In the genomic region with DNA sequence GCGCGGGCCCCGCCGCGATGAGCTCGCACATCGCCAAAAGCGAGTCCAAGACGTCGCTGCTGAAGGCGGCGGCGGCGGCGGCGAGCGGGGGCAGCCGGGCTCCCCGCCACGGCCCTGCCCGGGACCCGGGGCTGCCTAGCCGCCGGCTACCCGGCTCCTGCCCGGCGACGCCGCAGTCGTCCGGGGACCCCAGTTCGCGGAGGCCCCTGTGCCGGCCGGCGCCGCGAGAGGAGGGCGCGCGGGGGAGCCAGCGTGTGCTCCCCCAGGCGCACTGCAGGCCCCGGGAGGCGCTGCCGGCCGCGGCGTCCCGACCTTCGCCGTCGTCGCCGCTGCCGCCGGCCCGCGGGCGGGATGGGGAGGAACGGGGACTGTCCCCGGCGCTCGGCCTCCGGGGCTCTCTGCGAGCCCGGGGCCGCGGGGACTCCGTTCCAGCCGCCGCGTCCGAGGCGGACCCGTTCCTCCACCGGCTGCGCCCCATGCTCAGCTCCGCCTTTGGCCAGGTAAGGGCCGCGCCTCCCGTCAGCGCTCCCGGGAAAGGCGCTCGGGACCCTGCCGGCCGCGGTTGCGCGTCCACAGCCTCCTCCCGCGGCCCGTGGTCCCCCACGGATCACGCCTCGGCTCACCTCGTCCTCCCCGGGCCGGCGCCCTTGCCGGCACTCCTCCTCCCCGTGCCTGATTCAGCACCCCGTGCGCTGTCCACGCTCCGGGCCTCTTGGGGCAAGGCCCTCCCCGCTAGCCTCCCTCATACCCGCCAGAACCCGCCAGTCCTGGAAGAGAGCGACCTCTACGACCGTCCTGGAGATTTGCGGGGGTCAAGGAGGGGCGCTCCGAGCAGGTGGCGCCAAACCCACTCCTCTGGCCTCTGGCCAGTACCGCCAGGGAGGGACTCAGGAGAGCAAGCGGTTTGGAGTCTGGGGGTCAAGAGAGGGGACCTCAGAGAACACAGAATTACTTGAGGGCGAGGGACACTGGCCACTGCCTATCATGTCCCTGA, we compare ENCODE assay signal across 8 cellular contexts. TPM values are rescaled to one million over a fixed set of nuclear protein-coding genes. Genes with fewer than 3 reads are reported as not detected.
DNase-seq lines count a peak whose midpoint lies in the region; ATAC-seq and TF ChIP-seq lines count a peak whose summit lies in the region.

No MANE protein-coding gene starts in this region.

- under 1% methylated on average over 120 of the region's 120 CpGs for WGBS in HUES64

- peaks cover 28% of the 10 kb centered on the region for H3K27me3 ChIP-seq in BE2C
- peaks cover 50% of the 10 kb centered on the region for H3K27me3 ChIP-seq in HUES64 (ENCODE audit: insufficient read depth, low read length)
- H3K27me3 ChIP-seq in colonic mucosa, result peaks cover 40% of the 10 kb centered on the region
- peaks cover 65% of the 10 kb centered on the region for H3K27me3 ChIP-seq in lower lobe of right lung (ENCODE audit: low read depth)

- H3K27ac ChIP-seq in HUES64 (ENCODE audit: low read depth, low read length) (no peak overlapping the region), colonic mucosa (no peak overlapping the region), lower lobe of right lung (no peak overlapping the region)

- intact Hi-C loops in colonic mucosa (cut with DNase I) (loop anchor here (10.0 kb wide), 2 partner anchors 324 to 364 kb away; no protein-coding TSS in a partner anchor), lower lobe of right lung (cut with DNase I) (no loop called here)

- no peaks in the 10 kb centered on the region for H3K36me3 ChIP-seq in BE2C
- no peaks in the 10 kb centered on the region for H3K36me3 ChIP-seq in HUES64 (ENCODE audit: insufficient read depth, low read length)
- H3K36me3 ChIP-seq in colonic mucosa, result no peaks in the 10 kb centered on the region
- no peaks in the 10 kb centered on the region for H3K36me3 ChIP-seq in lower lobe of right lung

- H3K4me1 ChIP-seq in BE2C, result peaks cover 3% of the 10 kb centered on the region; the same call in 1 of the 2 replicates
- H3K4me1 ChIP-seq in HUES64 (ENCODE audit: insufficient read depth, low read length), result no peaks in the 10 kb centered on the region
- H3K4me1 ChIP-seq in colonic mucosa, result peaks cover 3% of the 10 kb centered on the region
- H3K4me1 ChIP-seq in lower lobe of right lung, result peaks cover 11% of the 10 kb centered on the region

- H3K4me3 ChIP-seq in BE2C (ENCODE audit: low read depth, low read length) (peak overlapping the region; percentile 48), HUES64 (ENCODE audit: low read length) (peak overlapping the region; percentile 69), colonic mucosa (peak overlapping the region; percentile 47), lower lobe of right lung (peak overlapping the region; percentile 48)

- TF ChIP-seq CTCF in BE2C (IDR thresholded peaks at IDR 0.05; ENCODE audit: low read depth, low read length) (no peak), colonic mucosa (IDR thresholded peaks at IDR 0.05) (no peak), lower lobe of right lung (IDR thresholded peaks at IDR 0.05) (no peak)

- H3K9me3 ChIP-seq in BE2C, result no peaks in the 10 kb centered on the region
- no peaks in the 10 kb centered on the region for H3K9me3 ChIP-seq in HUES64 (ENCODE audit: insufficient read depth, low read depth, low read length)
- H3K9me3 ChIP-seq in colonic mucosa, result no peaks in the 10 kb centered on the region
- H3K9me3 ChIP-seq in lower lobe of right lung, result no peaks in the 10 kb centered on the region

- H3K9ac ChIP-seq in HUES64 (ENCODE audit: low read depth, low read length) (no peak overlapping the region), colonic mucosa (ENCODE audit: low read depth in 2 of 2, low read length in 2 of 2) (no peak overlapping the region)

- ATAC-seq in GM19372 (IDR thresholded peaks at IDR 0.05; ENCODE audit: low read depth, unreplicated experiment) (peak; percentile 44), lower lobe of right lung (peak; percentile 90), HG02610 (IDR thresholded peaks at IDR 0.05; ENCODE audit: unreplicated experiment) (no peak)
- peak; percentile 56 for ATAC-seq in stimulated activated naive CD8-positive, alpha-beta T cell treated with anti-CD3 and anti-CD28 coated beads, Interleukin-15, Interleukin-2, amounts not matched to agents 100 U/mL and 50 U/mL, for 24 hours

- DNase-seq in BE2C (no peak), colonic mucosa (peak; percentile 58), lower lobe of right lung (peak; percentile 67)
- peak; percentile 13 for DNase-seq in activated CD4-positive, CD25-positive, alpha-beta regulatory T cell treated with anti-CD3 and anti-CD28 coated beads, Interleukin-2, amount 50 U/mL, for 16 hours (ENCODE audit: low read depth, low spot score)
- peak; percentile 60 for DNase-seq in stimulated activated naive CD8-positive, alpha-beta T cell treated with anti-CD3 and anti-CD28 coated beads, Interleukin-15, Interleukin-2, amounts not matched to agents 100 U/mL and 50 U/mL, for 24 hours

RNA-seq across cellular contexts. Expression of a gene that starts 0.7 kb away (rescaled TPM):
- polyA plus RNA-seq in BE2C (2012; ENCODE audit: insufficient read depth, insufficient read length, low read depth), result 1.5 TPM
- polyA plus RNA-seq in HUES64 (2013, experiment 1 of 2), result 2.8 TPM
- 2.5 TPM for polyA plus RNA-seq in HUES64 (2013, experiment 2 of 2)
- under 1 TPM; 0.77 to 0.79 TPM for total RNA-seq in colonic mucosa
- total RNA-seq in lower lobe of right lung, result 0.30 TPM

RNA-seq across cellular contexts. Expression of a gene that starts 45.8 kb away (rescaled TPM):
- 81.1 TPM for polyA plus RNA-seq in BE2C (2012; ENCODE audit: insufficient read depth, insufficient read length, low read depth)
- polyA plus RNA-seq in HUES64 (2013, experiment 1 of 2), result 95.6 TPM
- 95.2 TPM for polyA plus RNA-seq in HUES64 (2013, experiment 2 of 2)
- total RNA-seq in colonic mucosa (100 to 1,000 TPM; 331 to 500 TPM), lower lobe of right lung (98.1 TPM)

RNA-seq across cellular contexts. Expression of a gene that starts 59.9 kb away (rescaled TPM):
- 63.2 TPM for polyA plus RNA-seq in BE2C (2012; ENCODE audit: insufficient read depth, insufficient read length, low read depth)
- 52.3 TPM for polyA plus RNA-seq in HUES64 (2013, experiment 1 of 2)
- polyA plus RNA-seq in HUES64 (2013, experiment 2 of 2), result 42.1 TPM
- total RNA-seq in colonic mucosa (10 to 100 TPM; 22.8 to 77.7 TPM), lower lobe of right lung (39.5 TPM)
